In genomic region chr20:49270736-49271135, GRCh38 we compare ENCODE assay signal across 19 cellular contexts. TPM values are rescaled to one million over a fixed set of nuclear protein-coding genes. Genes with fewer than 3 reads are reported as not detected.
DNase-seq lines count a peak whose midpoint lies in the region; ATAC-seq and TF ChIP-seq lines count a peak whose summit lies in the region.
"Had no signal": no experiment of that assay in that cellular context is flagged by ENCODE, and none has a peak within 500 bp of the region (broad histone marks: within the 10 kb centered on the region; RNA-seq: fewer than 3 reads in every experiment).

No MANE protein-coding gene starts in this region.

- peak; percentile 12 for ATAC-seq in left lobe of liver
- no peak for ATAC-seq in HG03280 (IDR thresholded peaks at IDR 0.05; ENCODE audit: unreplicated experiment)

- intact Hi-C loops in CD4-positive, alpha-beta memory T cell (cut with micrococcal nuclease) = no loop called here
- intact Hi-C loops in thyroid gland (cut with DNase I) = no loop called here

- peak overlapping the region; percentile 55 for H3K4me3 Mint-ChIP-seq in T-helper 1 cell treated with Interleukin-12 subunit alpha and Interleukin-12 subunit beta and Interleukin-4 antibody, amounts not matched to agents 30 μg/mL and 1 μg/mL, for 36 hours
- peak overlapping the region; percentile 11 to 87 (median 68) for H3K4me3 Mint-ChIP-seq in CD4-positive, alpha-beta memory T cell
- peak overlapping the region; percentile 18 for H3K4me3 Mint-ChIP-seq in activated CD4-positive, alpha-beta memory T cell treated with anti-CD3 and anti-CD28 coated beads, Interleukin-2, amount 10 ng/mL, durations not matched to agents 7 days and 5 days
- H3K4me3 Mint-ChIP-seq: H9 had no signal

- H3K27ac Mint-ChIP-seq in T-helper 1 cell treated with Interleukin-12 subunit alpha and Interleukin-12 subunit beta and Interleukin-4 antibody, amounts not matched to agents 30 μg/mL and 1 μg/mL, for 36 hours = no peak overlapping the region
- peak overlapping the region in 4 of 7 donors; percentile 44 to 81 (median 51) for H3K27ac Mint-ChIP-seq in CD4-positive, alpha-beta memory T cell
- H3K27ac Mint-ChIP-seq in activated CD4-positive, alpha-beta memory T cell treated with anti-CD3 and anti-CD28 coated beads, Interleukin-2, amount 10 ng/mL, durations not matched to agents 7 days and 5 days = peak overlapping the region; percentile 9

- no peaks in the 10 kb centered on the region for H3K9me3 ChIP-seq in CD4-positive, alpha-beta memory T cell (ENCODE audit: control insufficient read depth in 1 of 2, low read length in 2 of 2)
- H3K9me3 ChIP-seq in thyroid gland = no peaks in the 10 kb centered on the region
- H3K9me3 ChIP-seq: adrenal gland had no signal

- POLR2A ChIA-PET in CD4-positive, alpha-beta memory T cell (lab: Charles Lee; ENCODE audit: partially characterized antibody) = interaction anchor here (1.6 to 4.2 kb wide), 2 partner anchors 11 to 16 kb away, joined by 6 to 26 read pairs; no protein-coding TSS in a partner anchor
- POLR2A ChIA-PET in activated CD4-positive, alpha-beta memory T cell treated with anti-CD3 and anti-CD28 coated beads, Interleukin-2, amount 10 ng/mL, durations not matched to agents 7 days and 5 days (lab: Charles Lee) = interaction anchor here (1.6 to 10.6 kb wide), 3 partner anchors 9 to 17 kb away, joined by 4 to 145 read pairs (median 10); partner anchors contain the start of gene ZNFX1

- peaks cover 5% of the 10 kb centered on the region for H3K9me3 Mint-ChIP-seq in T-helper 1 cell treated with Interleukin-12 subunit alpha and Interleukin-12 subunit beta and Interleukin-4 antibody, amounts not matched to agents 30 μg/mL and 1 μg/mL, for 36 hours
- peaks cover 0 to 3% (median 0%) of the 10 kb centered on the region in 8 donors for H3K9me3 Mint-ChIP-seq in CD4-positive, alpha-beta memory T cell
- peaks cover 3% of the 10 kb centered on the region for H3K9me3 Mint-ChIP-seq in activated CD4-positive, alpha-beta memory T cell treated with anti-CD3 and anti-CD28 coated beads, Interleukin-2, amount 10 ng/mL, durations not matched to agents 7 days and 5 days

- H3K4me1 ChIP-seq in CD4-positive, alpha-beta memory T cell (ENCODE audit: insufficient read depth, low read length) = peaks cover 89% of the 10 kb centered on the region
- H3K4me1 ChIP-seq in thyroid gland = peaks cover 38 to 44% of the 10 kb centered on the region in 2 donors

- TF ChIP-seq POLR2A in thyroid gland (IDR thresholded peaks at IDR 0.05) = no peak

- H3K4me3 ChIP-seq in CD4-positive, alpha-beta memory T cell (ENCODE audit: low read length in 2 of 2) = no peak overlapping the region
- H3K4me3 ChIP-seq in thyroid gland (replicated peaks in 1 of 3) = no peak overlapping the region
- H3K4me3 ChIP-seq: adrenal gland, BLaER1 had no signal

- peaks cover 54% of the 10 kb centered on the region for H3K36me3 ChIP-seq in CD4-positive, alpha-beta memory T cell (ENCODE audit: insufficient read depth, low read length)
- H3K36me3 ChIP-seq in thyroid gland = peaks cover 20 to 38% of the 10 kb centered on the region in 2 donors

- WGBS in thyroid gland, 2 donors = 91 to 98% methylated on average over 5 of the region's 5 CpGs

- CTCF ChIA-PET in CD4-positive, alpha-beta memory T cell (lab: Charles Lee; ENCODE audit: partially characterized antibody) = interaction anchor here (1.0 kb wide), 1 partner anchor 24 kb away, joined by 3 read pairs; no protein-coding TSS in a partner anchor
- CTCF ChIA-PET in activated CD4-positive, alpha-beta memory T cell treated with anti-CD3 and anti-CD28 coated beads, Interleukin-2, amount 10 ng/mL, durations not matched to agents 7 days and 5 days (lab: Charles Lee) = interaction anchor here (1.2 to 1.7 kb wide), 2 partner anchors 8 to 53 kb away, joined by 4 to 5 read pairs; no protein-coding TSS in a partner anchor

- no peaks in the 10 kb centered on the region for H3K27me3 ChIP-seq in CD4-positive, alpha-beta memory T cell (ENCODE audit: insufficient read depth, low read length)
- no peaks in the 10 kb centered on the region for H3K27me3 ChIP-seq in thyroid gland
- H3K27me3 ChIP-seq: adrenal gland, BLaER1 had no signal

- TF ChIP-seq CTCF in thyroid gland (IDR thresholded peaks at IDR 0.05) = no peak

- H3K27me3 Mint-ChIP-seq in T-helper 1 cell treated with Interleukin-12 subunit alpha and Interleukin-12 subunit beta and Interleukin-4 antibody, amounts not matched to agents 30 μg/mL and 1 μg/mL, for 36 hours (ENCODE audit: low read depth) = no peaks in the 10 kb centered on the region
- H3K27me3 Mint-ChIP-seq in CD4-positive, alpha-beta memory T cell = no peaks in the 10 kb centered on the region
- H3K27me3 Mint-ChIP-seq in activated CD4-positive, alpha-beta memory T cell treated with anti-CD3 and anti-CD28 coated beads, Interleukin-2, amount 10 ng/mL, durations not matched to agents 7 days and 5 days = no peaks in the 10 kb centered on the region

- DNase-seq in T-helper 1 cell (no peak), left lobe of liver (ENCODE audit: low spot score) (no peak), activated gamma-delta T cell (lab: John Stamatoyannopoulos, UW) (no peak), thyroid gland (no peak)
- DNase-seq in CD4-positive, alpha-beta memory T cell = no peak
- DNase-seq in activated CD4-positive, alpha-beta memory T cell treated with anti-CD3 and anti-CD28 coated beads, Interleukin-2, amount 10 ng/mL, durations not matched to agents 7 days and 5 days = no peak
- DNase-seq: adrenal gland; effector memory CD4-positive, alpha-beta T cell; H9; hippocampal formation; NCI-H1417 treated with DMSO at 0.1 percent for 48 hours; NCI-H2227 treated with DMSO at 0.1 percent for 48 hours; stimulated activated CD4-positive, alpha-beta T cell treated with anti-CD3 and anti-CD28 coated beads, Interleukin-12 subunit alpha, Interleukin-12 subunit beta, amount 100 ng/mL, for 4 hours; stimulated activated naive CD4-positive, alpha-beta T cell had no signal

- H3K4me1 Mint-ChIP-seq in T-helper 1 cell treated with Interleukin-12 subunit alpha and Interleukin-12 subunit beta and Interleukin-4 antibody, amounts not matched to agents 30 μg/mL and 1 μg/mL, for 36 hours (ENCODE audit: low read depth) = peaks cover 62% of the 10 kb centered on the region
- H3K4me1 Mint-ChIP-seq in CD4-positive, alpha-beta memory T cell = peaks cover 56 to 92% (median 70%) of the 10 kb centered on the region in 4 donors
- peaks cover 79% of the 10 kb centered on the region for H3K4me1 Mint-ChIP-seq in activated CD4-positive, alpha-beta memory T cell treated with anti-CD3 and anti-CD28 coated beads, Interleukin-2, amount 10 ng/mL, durations not matched to agents 7 days and 5 days

- H3K36me3 Mint-ChIP-seq in T-helper 1 cell treated with Interleukin-12 subunit alpha and Interleukin-12 subunit beta and Interleukin-4 antibody, amounts not matched to agents 30 μg/mL and 1 μg/mL, for 36 hours (ENCODE audit: low read depth) = peaks cover 66% of the 10 kb centered on the region
- H3K36me3 Mint-ChIP-seq in CD4-positive, alpha-beta memory T cell = peaks cover 53 to 73% of the 10 kb centered on the region in 2 donors
- peaks cover 81% of the 10 kb centered on the region for H3K36me3 Mint-ChIP-seq in activated CD4-positive, alpha-beta memory T cell treated with anti-CD3 and anti-CD28 coated beads, Interleukin-2, amount 10 ng/mL, durations not matched to agents 7 days and 5 days (ENCODE audit: low read depth)

- H3K27ac ChIP-seq in CD4-positive, alpha-beta memory T cell (ENCODE audit: low read depth, low read length) = no peak overlapping the region
- no peak overlapping the region for H3K27ac ChIP-seq in thyroid gland
- H3K27ac ChIP-seq: 22Rv1, BLaER1, VCaP had no signal

RNA-seq across cellular contexts. Expression of gene ZNFX1, which starts 7.1 kb away (rescaled TPM):
- 10 to 100 TPM; 73.8 to 78.4 TPM for total RNA-seq in CD4-positive, alpha-beta memory T cell
- 10 to 100 TPM; 30.8 to 88.8 TPM for polyA plus RNA-seq in CD4-positive, alpha-beta memory T cell
- total RNA-seq in activated CD4-positive, alpha-beta memory T cell treated with anti-CD3 and anti-CD28 coated beads, Interleukin-2, amount 10 ng/mL, durations not matched to agents 7 days and 5 days = 10 to 100 TPM; 88.7 to 89.5 TPM
- total RNA-seq in left lobe of liver (10.0 TPM), thyroid gland (10 to 100 TPM; 39.8 to 52.2 (median 46.3) TPM)

RNA-seq across cellular contexts. Expression of gene DDX27, which starts 51.5 kb away (rescaled TPM):
- total RNA-seq in CD4-positive, alpha-beta memory T cell = 10 to 100 TPM; 60.3 to 60.4 TPM
- polyA plus RNA-seq in CD4-positive, alpha-beta memory T cell = 10 to 100 TPM; 21.6 to 47.1 TPM
- 10 to 100 TPM; 32.5 to 34.2 TPM for total RNA-seq in activated CD4-positive, alpha-beta memory T cell treated with anti-CD3 and anti-CD28 coated beads, Interleukin-2, amount 10 ng/mL, durations not matched to agents 7 days and 5 days
- total RNA-seq in left lobe of liver (8.4 TPM), thyroid gland (10 to 100 TPM; 30.4 to 45.8 (median 38.2) TPM)
